Comparison of ENCODE assay signal across 21 cellular contexts in genomic region chr10:28111712-28112111, GRCh38.
DNase-seq lines count a peak whose midpoint lies in the region; TF ChIP-seq lines count a peak whose summit lies in the region.
"Had no signal": no experiment of that assay in that cellular context is flagged by ENCODE, and none has a peak within 500 bp of the region (broad histone marks: within the 10 kb centered on the region; RNA-seq: fewer than 3 reads in every experiment).

No MANE protein-coding gene starts in this region.

- no peak overlapping the region for H3K4me3 Mint-ChIP-seq in HFFc6
- H3K4me3 Mint-ChIP-seq: activated naive CD8-positive, alpha-beta T cell treated with anti-CD3 and anti-CD28 coated beads for 36 hours; CD14-positive monocyte had no signal

- no peak overlapping the region for H3K4me3 ChIP-seq in astrocyte of the spinal cord (ENCODE audit: low read depth, low read length)
- H3K4me3 ChIP-seq in foreskin fibroblast (ENCODE audit: low read depth in 1 of 2, low read length in 2 of 2) = no peak overlapping the region
- no peak overlapping the region for H3K4me3 ChIP-seq in OCI-LY7 (ENCODE audit: low read depth, low read length, poor library complexity, severe bottlenecking)
- H3K4me3 ChIP-seq: body of pancreas, lung, prostate gland, skin epidermis had no signal

- POLR2A ChIA-PET in OCI-LY7 (lab: Charles Lee) = no interaction called here

- no peaks in the 10 kb centered on the region for H4K20me1 ChIP-seq in OCI-LY7 (ENCODE audit: insufficient read depth, low read length)

- intact Hi-C loops in OCI-LY7 (cut with micrococcal nuclease; ENCODE audit: unreplicated experiment) = no loop called here

- no peaks in the 10 kb centered on the region for H3K9me2 ChIP-seq in OCI-LY7 (ENCODE audit: insufficient read depth, low read length)

- H3K27me3 Mint-ChIP-seq in HFFc6 (ENCODE audit: insufficient read depth) = no peaks in the 10 kb centered on the region
- H3K27me3 Mint-ChIP-seq: activated naive CD8-positive, alpha-beta T cell treated with anti-CD3 and anti-CD28 coated beads for 36 hours had no signal

- no peak overlapping the region for H3K4me2 ChIP-seq in OCI-LY7 (ENCODE audit: low read length)

- H3K36me3 ChIP-seq in OCI-LY7 (ENCODE audit: insufficient read depth, low read length) = no peaks in the 10 kb centered on the region
- H3K36me3 ChIP-seq: prostate gland had no signal

- H3K27ac ChIP-seq in OCI-LY7 (ENCODE audit: low read depth, low read length, poor library complexity, severe bottlenecking) = no peak overlapping the region
- H3K27ac ChIP-seq: body of pancreas, prostate gland, skin epidermis had no signal

- in situ Hi-C loops in astrocyte of the spinal cord (cut with HindIII; ENCODE audit: low sequenced_read_pairs) = no loop called here
- in situ Hi-C loops in KBM-7 (cut with MboI; ENCODE audit: low pct_unique_long_range_greater_than_20kb, low sequenced_read_pairs) = no loop called here

- H3K27ac Mint-ChIP-seq in HFFc6 = peak overlapping the region; percentile 22
- H3K27ac Mint-ChIP-seq: activated naive CD8-positive, alpha-beta T cell treated with anti-CD3 and anti-CD28 coated beads for 36 hours; activated T-helper 2 cell treated with anti-CD3 and anti-CD28 coated beads, Interferon-gamma antibody, Interleukin-2, Interleukin-4, amounts not matched to agents 10 μg/mL and 5 μg/mL and 100 μg/mL, durations not matched to agents 14 hours and 24 hours and 36 hours; CD14-positive monocyte had no signal

- H3K36me3 Mint-ChIP-seq in HFFc6 (ENCODE audit: low read depth) = peaks cover 16% of the 10 kb centered on the region

- H3K9me3 ChIP-seq in OCI-LY7 (ENCODE audit: low read length) = no peaks in the 10 kb centered on the region
- H3K9me3 ChIP-seq: body of pancreas, prostate gland had no signal

- no peaks in the 10 kb centered on the region for H3K79me2 ChIP-seq in OCI-LY7 (ENCODE audit: insufficient read depth, low read depth, low read length)

- no peaks in the 10 kb centered on the region for H3K4me1 ChIP-seq in OCI-LY7 (ENCODE audit: insufficient read depth, low read length, poor library complexity, severe bottlenecking)
- H3K4me1 ChIP-seq: body of pancreas, prostate gland had no signal

- no peak overlapping the region for H2AFZ ChIP-seq in OCI-LY7 (ENCODE audit: low read length)

- CTCF ChIA-PET in OCI-LY7 (lab: Charles Lee; ENCODE audit: unreplicated experiment) = no interaction called here

- H3K4me1 Mint-ChIP-seq in HFFc6 (ENCODE audit: low read depth) = peaks cover 34% of the 10 kb centered on the region
- H3K4me1 Mint-ChIP-seq: CD14-positive monocyte had no signal

- BruUV-seq in OCI-LY7 (replicated peaks; lab: Mats Ljungman, UMichigan) = no TSS peak

- peaks cover 4% of the 10 kb centered on the region for H3K9me3 Mint-ChIP-seq in HFFc6
- H3K9me3 Mint-ChIP-seq: activated naive CD8-positive, alpha-beta T cell treated with anti-CD3 and anti-CD28 coated beads for 36 hours; activated T-helper 2 cell treated with anti-CD3 and anti-CD28 coated beads, Interferon-gamma antibody, Interleukin-2, Interleukin-4, amounts not matched to agents 10 μg/mL and 5 μg/mL and 100 μg/mL, durations not matched to agents 14 hours and 24 hours and 36 hours had no signal

- DNase-seq in AG08395 (ENCODE audit: low spot score) (peak; percentile 63), HFFc6 (peak; percentile 58), astrocyte of the spinal cord (ENCODE audit: low read depth, low spot score) (peak; percentile 80), foreskin fibroblast (peak; percentile 23 to 33), NCI-H2227 (lab: John Stamatoyannopoulos, UW; ENCODE audit: unreplicated experiment) (no peak), KBM-7 (no peak), DMS53 (lab: John Stamatoyannopoulos, UW) (no peak), OCI-LY7 (ENCODE audit: low spot score) (no peak)
- DNase-seq: activated CD4-positive, alpha-beta T cell treated with anti-CD3 and anti-CD28 coated beads, Interleukin-2, amount 50 U/mL, for 48 hours; activated CD8-positive, alpha-beta memory T cell treated with anti-CD3 and anti-CD28 coated beads, Interleukin-2, amount 50 U/mL, for 48 hours; activated naive CD8-positive, alpha-beta T cell treated with anti-CD3 and anti-CD28 coated beads for 36 hours; body of pancreas; KG1; NCI-H187 treated with DMSO at 0.1 percent for 48 hours; NCI-H446 treated with DMSO at 0.1 percent for 48 hours; stimulated activated CD4-positive, alpha-beta T cell treated with anti-CD3 and anti-CD28 coated beads, Interleukin-1b, Interleukin-23, amount 100 ng/mL, for 48 hours had no signal

- TF ChIP-seq CTCF in HFFc6 (IDR thresholded peaks at IDR 0.05) (no peak), astrocyte of the spinal cord (IDR thresholded peaks at IDR 0.05; ENCODE audit: low read depth, low read length) (no peak), foreskin fibroblast (IDR thresholded peaks at IDR 0.05; ENCODE audit: low read depth, low read length) (no peak), OCI-LY7 (conservative IDR thresholded peaks at IDR 0.05; ENCODE audit: low read length) (no peak)

Comparison
In these comparisons a context has a peak if more than half of its experiments do, and no peak if none do; other contexts are left out.
1. DNase-seq: peak in AG08395 (single experiment), HFFc6 (single experiment), astrocyte of the spinal cord (single experiment) and foreskin fibroblast (2 of 2); none in NCI-H2227 (single experiment), KBM-7 (single experiment), DMS53 (single experiment) and OCI-LY7 (single experiment).